ENCODE assay signal across 1 cellular context in genomic region chrX:5907202-5907601, GRCh38.
TF ChIP-seq lines count a peak whose summit lies in the region.

No MANE protein-coding gene starts in this region.

TF ChIP-seq in GM23338, 12 proteins besides CTCF, POLR2A, EP300 and RAD21 (continued from another document):
- TF ChIP-seq ZNF462 (CRISPR knock-in tag; IDR thresholded peaks at IDR 0.05) = no peak
- TF ChIP-seq REST (IDR thresholded peaks at IDR 0.05; ENCODE audit: unreplicated experiment) = no peak
- TF ChIP-seq NANOG (IDR thresholded peaks at IDR 0.05; ENCODE audit: borderline replicate concordance) = no peak
- TF ChIP-seq EZH2 (IDR thresholded peaks at IDR 0.05; ENCODE audit: low read depth, unreplicated experiment) = no peak
- TF ChIP-seq ZNF331 (CRISPR knock-in tag; IDR thresholded peaks at IDR 0.05; ENCODE audit: low read depth) = no peak
- TF ChIP-seq STAT1 (IDR thresholded peaks at IDR 0.05; ENCODE audit: unreplicated experiment) = no peak
- no peak for TF ChIP-seq ETS1 (IDR thresholded peaks at IDR 0.05)
- TF ChIP-seq JUNB (IDR thresholded peaks at IDR 0.05; ENCODE audit: unreplicated experiment) = no peak
- TF ChIP-seq ZNF114 (CRISPR knock-in tag; IDR thresholded peaks at IDR 0.05) = no peak
- no peak for TF ChIP-seq CREB1 (CRISPR knock-in tag; IDR thresholded peaks at IDR 0.05; ENCODE audit: low read depth)
- TF ChIP-seq EZH2phosphoT487 (IDR thresholded peaks at IDR 0.05; ENCODE audit: unreplicated experiment) = no peak
